16 cellular contexts compared by ENCODE assay signal in genomic region chr4:1321946-1322650, GRCh38. TPM values are rescaled to one million over a fixed set of nuclear protein-coding genes. Genes with fewer than 3 reads are reported as not detected.
A peak's percentile ranks its signal among the peaks of the same experiment; 100 is the strongest.
DNase-seq lines count a peak whose midpoint lies in the region; ATAC-seq and TF ChIP-seq lines count a peak whose summit lies in the region.
"Had no signal": no experiment of that assay in that cellular context is flagged by ENCODE, and none has a peak within 500 bp of the region (broad histone marks: within the 10 kb centered on the region; RNA-seq: fewer than 3 reads in every experiment).

No MANE protein-coding gene starts in this region.

- no peaks in the 10 kb centered on the region for H3K9me2 ChIP-seq in HCT116 (ENCODE audit: insufficient read depth)

- peaks cover 3% of the 10 kb centered on the region for H3K4me1 Mint-ChIP-seq in activated CD8-positive, alpha-beta memory T cell treated with anti-CD3 and anti-CD28 coated beads, Interleukin-2, amount 10 ng/mL, durations not matched to agents 7 days and 5 days
- H3K4me1 Mint-ChIP-seq: B cell, H9 had no signal

- no peak for TF ChIP-seq POLR2A in HCT116 (IDR thresholded peaks at IDR 0.05; ENCODE audit: borderline replicate concordance, extremely low read depth, insufficient read depth, insufficient read length)

- H3K9me3 ChIP-seq in HCT116 (ENCODE audit: control insufficient read depth in 1 of 2, insufficient read depth in 1 of 2, low read depth in 1 of 2, low read length in 2 of 2), result no peaks in the 10 kb centered on the region
- H3K9me3 ChIP-seq: SJCRH30 had no signal

- no peak for TF ChIP-seq CTCF in HCT116 (IDR thresholded peaks at IDR 0.05 in 2 of 3, conservative IDR thresholded peaks at IDR 0.05 in 1 of 3; ENCODE audit: borderline replicate concordance in 1 of 3, insufficient read depth in 1 of 3, low read depth in 2 of 3, low read length in 2 of 3)

- H3K9ac ChIP-seq in HCT116 (ENCODE audit: low read length), result no peak overlapping the region; the same call in 1 of the 2 replicates

- H3K27me3 Mint-ChIP-seq in activated CD8-positive, alpha-beta memory T cell treated with anti-CD3 and anti-CD28 coated beads, Interleukin-2, amount 10 ng/mL, durations not matched to agents 7 days and 5 days, result no peaks in the 10 kb centered on the region
- H3K27me3 Mint-ChIP-seq: B cell; CD4-positive, CD25-positive, alpha-beta regulatory T cell had no signal

- no peaks in the 10 kb centered on the region for H4K20me1 ChIP-seq in HCT116 (ENCODE audit: insufficient read depth)

- no peak for ATAC-seq in activated CD8-positive, alpha-beta memory T cell treated with anti-CD3 and anti-CD28 coated beads, Interleukin-2, amount 10 ng/mL, durations not matched to agents 7 days and 5 days
- ATAC-seq in HCT116, result no peak
- peak; percentile 11 for ATAC-seq in esophagus mucosa

- H3K4me2 ChIP-seq in HCT116 (ENCODE audit: low read length), result peak overlapping the region; percentile 66; the same call in 1 of the 2 replicates

- H3K4me3 Mint-ChIP-seq in activated CD8-positive, alpha-beta memory T cell treated with anti-CD3 and anti-CD28 coated beads, Interleukin-2, amount 10 ng/mL, durations not matched to agents 7 days and 5 days, result no peak overlapping the region
- H3K4me3 Mint-ChIP-seq: B cell; CD4-positive, CD25-positive, alpha-beta regulatory T cell; H9 had no signal

- no TSS peak for BruUV-seq in HCT116 (replicated peaks; lab: Mats Ljungman, UMichigan)

- POLR2A ChIA-PET in HCT116 (lab: Charles Lee), result no interaction called here

- peaks cover 8 to 44% of the 10 kb centered on the region in 2 experiments; a peak in 3 of 4 replicates for H3K4me1 ChIP-seq in HCT116 (ENCODE audit: control insufficient read depth in 1 of 2, insufficient read depth in 2 of 2, low read length in 2 of 2)
- H3K4me1 ChIP-seq: SJCRH30 had no signal

- H3K36me3 Mint-ChIP-seq in activated CD8-positive, alpha-beta memory T cell treated with anti-CD3 and anti-CD28 coated beads, Interleukin-2, amount 10 ng/mL, durations not matched to agents 7 days and 5 days, result peaks cover 22% of the 10 kb centered on the region

- H3K27ac Mint-ChIP-seq in activated CD8-positive, alpha-beta memory T cell treated with anti-CD3 and anti-CD28 coated beads, Interleukin-2, amount 10 ng/mL, durations not matched to agents 7 days and 5 days, result no peak overlapping the region
- H3K27ac Mint-ChIP-seq: B cell; CD4-positive, CD25-positive, alpha-beta regulatory T cell; H9 had no signal

- no peak overlapping the region for H2AFZ ChIP-seq in HCT116 (ENCODE audit: low read depth, low read length, poor library complexity, severe bottlenecking)

- peaks cover 45% of the 10 kb centered on the region for H3K79me2 ChIP-seq in HCT116 (ENCODE audit: insufficient read depth, low read length)

- CTCF ChIA-PET in activated CD8-positive, alpha-beta memory T cell treated with anti-CD3 and anti-CD28 coated beads, Interleukin-2, amount 10 ng/mL, durations not matched to agents 7 days and 5 days (lab: Charles Lee), result no interaction called here
- CTCF ChIA-PET in HCT116 (lab: Charles Lee), result no interaction called here

- intact Hi-C loops in HCT116 (cut with micrococcal nuclease), result no loop called here
- intact Hi-C loops in posterior vena cava (cut with DNase I), result no loop called here

- no peaks in the 10 kb centered on the region for H3K27me3 ChIP-seq in HCT116 (ENCODE audit: insufficient read depth, low read length)
- H3K27me3 ChIP-seq: SJCRH30 had no signal

- H3K36me3 ChIP-seq in HCT116 (ENCODE audit: control insufficient read depth in 1 of 2, insufficient read depth in 2 of 2, low read length in 2 of 2), result peaks cover 17 to 34% of the 10 kb centered on the region in 2 experiments; a peak in 3 of 4 replicates

- TF ChIP-seq RAD21 in HCT116 (IDR thresholded peaks at IDR 0.05; ENCODE audit: low read depth), result no peak

- DNase-seq in activated CD8-positive, alpha-beta memory T cell treated with anti-CD3 and anti-CD28 coated beads, Interleukin-2, amount 50 U/mL, for 4 hours, result peak; percentile 12
- no peak for DNase-seq in activated CD8-positive, alpha-beta memory T cell treated with anti-CD3 and anti-CD28 coated beads, Interleukin-2, amount 10 ng/mL, durations not matched to agents 7 days and 5 days
- DNase-seq in HCT116 (ENCODE audit: low read depth, low spot score) (no peak), posterior vena cava (ENCODE audit: low spot score) (peak; percentile 79), dermis blood vessel endothelial cell (no peak), NCI-H1694 treated with DMSO at 0.1 percent for 48 hours (lab: John Stamatoyannopoulos, UW) (no peak)
- DNase-seq: CD4-positive, CD25-positive, alpha-beta regulatory T cell; COR-L47; H9; NCI-H1092 treated with DMSO at 0.1 percent for 48 hours; NCI-H2081 treated with DMSO at 0.1 percent for 48 hours; NCI-H510A; NCI-H748 treated with DMSO at 0.1 percent for 48 hours; SJCRH30 had no signal

- RAD21 ChIA-PET in HCT116 (lab: Charles Lee; ENCODE audit: low non-redundant PET in 1 of 2, low total read pairs in 2 of 2, uncharacterized antibody in 2 of 2, unreplicated experiment in 2 of 2), result interaction anchor here in 1 of 2 experiments (0.6 kb wide), 1 partner anchor 340 kb away, joined by 4 read pairs; no protein-coding TSS in a partner anchor

- H3K4me3 ChIP-seq in HCT116 (replicated peaks in 1 of 2; ENCODE audit: low read depth in 1 of 2, low read length in 2 of 2), result no peak overlapping the region
- H3K4me3 ChIP-seq: SJCRH30 had no signal

- H3K27ac ChIP-seq in HCT116 (ENCODE audit: low read depth, low read length), result no peak overlapping the region
- H3K27ac ChIP-seq: SJCRH30 had no signal

- H3K9me3 Mint-ChIP-seq in activated CD8-positive, alpha-beta memory T cell treated with anti-CD3 and anti-CD28 coated beads, Interleukin-2, amount 10 ng/mL, durations not matched to agents 7 days and 5 days (ENCODE audit: low read depth), result no peaks in the 10 kb centered on the region
- H3K9me3 Mint-ChIP-seq: CD4-positive, CD25-positive, alpha-beta regulatory T cell; H9 had no signal

TF ChIP-seq in HCT116, 20 proteins besides CTCF, POLR2A, EP300 and RAD21:
- no peak for TF ChIP-seq FOSL1 (IDR thresholded peaks at IDR 0.05; ENCODE audit: low read depth)
- TF ChIP-seq ZFX (IDR thresholded peaks at IDR 0.05), result no peak
- no peak for TF ChIP-seq CEBPB (IDR thresholded peaks at IDR 0.05; ENCODE audit: low read depth)
- TF ChIP-seq TCF7L2 (IDR thresholded peaks at IDR 0.05; ENCODE audit: borderline replicate concordance, extremely low read depth, insufficient read depth, insufficient read length), result no peak

RNA-seq across cellular contexts. Expression of gene UVSSA, which starts 24.9 kb away (rescaled TPM):
- 10 to 100 TPM; 18.2 to 25.2 TPM for total RNA-seq in activated CD8-positive, alpha-beta memory T cell treated with anti-CD3 and anti-CD28 coated beads, Interleukin-2, amount 10 ng/mL, durations not matched to agents 7 days and 5 days
- total RNA-seq in HCT116 (2021; ENCODE audit: unreplicated experiment) (30.5 TPM), esophagus mucosa (11.0 TPM), posterior vena cava (10 to 100 TPM; 14.3 to 14.7 TPM), dermis blood vessel endothelial cell (6.1 and 6.5 TPM in 2 replicates)
- 12.1 and 15.2 TPM in 2 replicates for polyA plus RNA-seq in HCT116 (2012)

RNA-seq across cellular contexts. Expression of gene MAEA, which starts 32.4 kb away (rescaled TPM):
- total RNA-seq in activated CD8-positive, alpha-beta memory T cell treated with anti-CD3 and anti-CD28 coated beads, Interleukin-2, amount 10 ng/mL, durations not matched to agents 7 days and 5 days, result 10 to 100 TPM; 63.9 to 70.0 TPM
- total RNA-seq in HCT116 (2021; ENCODE audit: unreplicated experiment) (88.3 TPM), esophagus mucosa (59.4 TPM), posterior vena cava (10 to 100 TPM; 37.5 to 43.7 TPM), dermis blood vessel endothelial cell (74.4 and 75.9 TPM in 2 replicates)
- 66.7 and 73.2 TPM in 2 replicates for polyA plus RNA-seq in HCT116 (2012)

Comparison
In these comparisons a context has a peak if more than half of its experiments do, and no peak if none do; other contexts are left out.
1. DNase-seq: peak in activated CD8-positive, alpha-beta memory T cell treated with anti-CD3 and anti-CD28 coated beads, Interleukin-2, amount 50 U/mL, for 4 hours (single experiment) and posterior vena cava (single experiment); none in activated CD8-positive, alpha-beta memory T cell treated with anti-CD3 and anti-CD28 coated beads, Interleukin-2, amount 10 ng/mL, durations not matched to agents 7 days and 5 days (single experiment), HCT116 (single experiment), dermis blood vessel endothelial cell (single experiment) and NCI-H1694 treated with DMSO at 0.1 percent for 48 hours (single experiment).